In the genomic region with DNA sequence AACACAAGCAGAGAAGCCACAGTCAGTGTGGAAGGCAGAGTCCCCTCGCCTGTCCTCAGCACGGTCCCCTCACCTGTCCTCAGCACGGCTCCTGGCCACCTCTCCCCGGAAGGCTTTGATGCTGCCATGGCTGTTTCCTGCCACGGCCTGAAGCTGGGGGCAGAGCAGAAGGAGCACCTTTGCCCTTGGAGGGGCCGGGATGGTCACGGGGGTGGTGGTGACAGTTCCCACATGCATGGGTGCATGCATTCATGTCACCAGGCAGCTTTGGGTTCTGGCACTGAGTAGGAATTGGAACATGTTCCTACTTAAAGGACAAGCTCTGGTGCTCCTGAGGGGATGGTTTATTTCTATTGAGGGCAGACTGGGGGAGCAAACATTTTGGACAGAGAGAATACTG, we compare ENCODE assay signal across 22 cellular contexts. TPM values are rescaled to one million over a fixed set of nuclear protein-coding genes. Genes with fewer than 3 reads are reported as not detected.
DNase-seq lines count a peak whose midpoint lies in the region; ATAC-seq and TF ChIP-seq lines count a peak whose summit lies in the region.
"Had no signal": no experiment of that assay in that cellular context is flagged by ENCODE, and none has a peak within 500 bp of the region (broad histone marks: within the 10 kb centered on the region; RNA-seq: fewer than 3 reads in every experiment).

No MANE protein-coding gene starts in this region.

- H3K36me3 Mint-ChIP-seq in chondrocyte (ENCODE audit: low read depth) = no peaks in the 10 kb centered on the region
- H3K36me3 Mint-ChIP-seq: IgD-negative memory B cell had no signal

- H3K27ac ChIP-seq in BLaER1 (no peak overlapping the region), osteoblast (ENCODE audit: low read depth, low read length) (no peak overlapping the region)
- H3K27ac ChIP-seq: 22Rv1, GM23248 had no signal

- H3K4me1 ChIP-seq in BLaER1 (peaks cover 49% of the 10 kb centered on the region), osteoblast (ENCODE audit: insufficient read depth, low read length) (no peaks in the 10 kb centered on the region)
- H3K4me1 ChIP-seq: BE2C had no signal

- H3K27me3 ChIP-seq in BLaER1 (no peaks in the 10 kb centered on the region), osteoblast (ENCODE audit: insufficient read depth, low read length) (peaks cover 4% of the 10 kb centered on the region)
- H3K27me3 ChIP-seq: BE2C had no signal

- no peaks in the 10 kb centered on the region for H3K36me3 ChIP-seq in BLaER1
- no peaks in the 10 kb centered on the region for H3K36me3 ChIP-seq in osteoblast (ENCODE audit: insufficient read depth, low read length)
- H3K36me3 ChIP-seq: BE2C had no signal

- H4K20me1 ChIP-seq in BLaER1 = no peaks in the 10 kb centered on the region
- H4K20me1 ChIP-seq in osteoblast (ENCODE audit: insufficient read depth, low read length) = no peaks in the 10 kb centered on the region

- H3K4me2 ChIP-seq in BLaER1 = peak overlapping the region; percentile 32
- H3K4me2 ChIP-seq in osteoblast (ENCODE audit: insufficient read depth, low read length) = no peak overlapping the region
- H3K4me2 ChIP-seq: SK-N-SH had no signal

- peaks cover 54% of the 10 kb centered on the region for H3K27me3 Mint-ChIP-seq in chondrocyte (ENCODE audit: low read depth)

- intact Hi-C loops in Right ventricle myocardium inferior (cut with DNase I) = no loop called here
- intact Hi-C loops in cardiac septum (cut with DNase I) = no loop called here

- ATAC-seq in Right ventricle myocardium inferior (no peak), GM21447 (IDR thresholded peaks at IDR 0.05; ENCODE audit: unreplicated experiment) (no peak)

- no peak overlapping the region for H3K4me3 Mint-ChIP-seq in chondrocyte (ENCODE audit: unreplicated experiment)
- H3K4me3 Mint-ChIP-seq: CD4-positive, alpha-beta T cell; H9; IgD-negative memory B cell had no signal

- no peaks in the 10 kb centered on the region for H3K9me3 ChIP-seq in BLaER1
- H3K9me3 ChIP-seq in osteoblast (ENCODE audit: low read depth, low read length) = no peaks in the 10 kb centered on the region
- H3K9me3 ChIP-seq: BE2C, SK-N-SH had no signal

- no peak for TF ChIP-seq CTCF in chondrocyte (IDR thresholded peaks at IDR 0.05)
- TF ChIP-seq CTCF in osteoblast (IDR thresholded peaks at IDR 0.05; ENCODE audit: extremely low read depth, low read depth, low read length) = no peak

- H2AFZ ChIP-seq in osteoblast (ENCODE audit: low read length) = no peak overlapping the region
- H2AFZ ChIP-seq: GM23248 had no signal

- no peak overlapping the region for H3K9ac ChIP-seq in BLaER1
- H3K9ac ChIP-seq: GM23248, SK-N-SH had no signal

- peaks cover 6% of the 10 kb centered on the region for H3K4me1 Mint-ChIP-seq in chondrocyte (ENCODE audit: low read depth)

- no peaks in the 10 kb centered on the region for H3K9me3 Mint-ChIP-seq in chondrocyte (ENCODE audit: low read depth)
- H3K9me3 Mint-ChIP-seq: CD4-positive, alpha-beta T cell had no signal

- H3K4me3 ChIP-seq in BLaER1 (no peak overlapping the region), osteoblast (ENCODE audit: insufficient read depth, low read length) (no peak overlapping the region)
- H3K4me3 ChIP-seq: GM23248 had no signal

- no peaks in the 10 kb centered on the region for H3K79me2 ChIP-seq in osteoblast (ENCODE audit: insufficient read depth, low read length)

- H3K27ac Mint-ChIP-seq in chondrocyte (ENCODE audit: unreplicated experiment) = no peak overlapping the region
- H3K27ac Mint-ChIP-seq: CD4-positive, alpha-beta T cell; IgD-negative memory B cell had no signal

- DNase-seq in Right ventricle myocardium inferior (ENCODE audit: missing footprints) (peak; percentile 18), cardiac septum (ENCODE audit: low spot score) (no peak), chondrocyte (ENCODE audit: low spot score) (peak; percentile 80), osteoblast (ENCODE audit: insufficient read length, low spot score, missing footprints) (peak; percentile 63), iPS-NIHi11 (ENCODE audit: low spot score) (no peak), NCI-H524 treated with DMSO at 0.1 percent for 48 hours (lab: John Stamatoyannopoulos, UW) (no peak)
- DNase-seq: BE2C; CD4-positive, alpha-beta T cell; GM23248; H9; NCI-H1048; NCI-H1417 treated with DMSO at 0.1 percent for 48 hours; NCI-H1694 treated with DMSO at 0.1 percent for 48 hours; NCI-H2081; NCI-H2227 treated with DMSO at 0.1 percent for 48 hours; NCI-H69; RPMI8226; SK-N-SH had no signal

RNA-seq across cellular contexts. Expression of a gene that starts 57.8 kb away (rescaled TPM):
- 34.5 TPM for total RNA-seq in Right ventricle myocardium inferior
- total RNA-seq in cardiac septum = 55.3 TPM
- total RNA-seq in chondrocyte = 40.0 to 49.1 TPM (median 43.8 TPM) in 3 replicates
- total RNA-seq in osteoblast = 35.1 and 36.5 TPM in 2 replicates

Comparison
In these comparisons a context has a peak if more than half of its experiments do, and no peak if none do; other contexts are left out.
1. DNase-seq: peak in Right ventricle myocardium inferior (single experiment), chondrocyte (single experiment) and osteoblast (single experiment); none in cardiac septum (single experiment), iPS-NIHi11 (single experiment) and NCI-H524 treated with DMSO at 0.1 percent for 48 hours (single experiment).